Comparison of ENCODE assay signal across 24 cellular contexts in the genomic region with DNA sequence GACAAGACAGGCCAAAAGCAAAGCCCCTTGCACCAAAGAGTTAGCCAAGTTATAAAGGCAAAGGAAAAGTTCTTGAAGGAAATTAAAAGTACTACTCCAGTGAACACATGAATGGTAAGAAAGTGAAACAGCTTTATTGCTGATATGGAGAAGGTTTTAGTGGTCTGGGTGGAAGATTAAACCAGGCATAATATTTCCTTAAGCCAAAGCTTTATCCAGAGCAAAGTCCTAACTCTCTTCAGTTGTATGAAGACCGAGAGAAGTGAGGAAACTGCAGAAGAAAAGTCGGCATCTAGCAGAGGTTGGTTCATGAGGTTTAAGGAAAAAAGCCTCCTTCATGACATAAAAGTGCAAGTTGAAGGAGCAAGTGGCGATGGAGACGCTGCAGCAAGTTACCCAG. TPM values are rescaled to one million over a fixed set of nuclear protein-coding genes. Genes with fewer than 3 reads are reported as not detected.
DNase-seq lines count a peak whose midpoint lies in the region; ATAC-seq and TF ChIP-seq lines count a peak whose summit lies in the region.
"Had no signal": no experiment of that assay in that cellular context is flagged by ENCODE, and none has a peak within 500 bp of the region (broad histone marks: within the 10 kb centered on the region; RNA-seq: fewer than 3 reads in every experiment).

No MANE protein-coding gene starts in this region.

- no TSS peak for BruUV-seq in Calu3 (replicated peaks; lab: Mats Ljungman, UMichigan)

- H3K27ac Mint-ChIP-seq in Calu3 (ENCODE audit: unreplicated experiment) (peak overlapping the region; percentile 66), progenitor cell of endocrine pancreas (peak overlapping the region; percentile 8)
- no peak overlapping the region for H3K27ac Mint-ChIP-seq in activated naive CD4-positive, alpha-beta T cell treated with anti-CD3 and anti-CD28 coated beads, Interleukin-2, amount 50 U/mL, for 72 hours
- H3K27ac Mint-ChIP-seq: CD4-positive, CD25-positive, alpha-beta regulatory T cell had no signal

- H3K4me3 Mint-ChIP-seq in Calu3 (ENCODE audit: low read depth, unreplicated experiment) (no peak overlapping the region), progenitor cell of endocrine pancreas (ENCODE audit: low read depth) (no peak overlapping the region)
- H3K4me3 Mint-ChIP-seq: CD4-positive, CD25-positive, alpha-beta regulatory T cell had no signal

- intact Hi-C loops in Calu3 (cut with micrococcal nuclease; ENCODE audit: unreplicated experiment) (no loop called here), left colon (cut with DNase I, micrococcal nuclease) (no loop called here), Right ventricle myocardium inferior (cut with DNase I) (loop anchor here (10.0 kb wide), 1 partner anchor 311 kb away; a partner anchor contains a TSS)

- H3K9me3 ChIP-seq in OCI-LY3 (ENCODE audit: insufficient read depth, low read length) (no peaks in the 10 kb centered on the region), HAP-1 (no peaks in the 10 kb centered on the region)
- H3K9me3 ChIP-seq: BE2C, Caco-2, SJSA1 had no signal

- no peaks in the 10 kb centered on the region for H3K27me3 ChIP-seq in OCI-LY3 (ENCODE audit: low read depth, low read length)
- no peaks in the 10 kb centered on the region for H3K27me3 ChIP-seq in HAP-1 (ENCODE audit: low read depth)
- H3K27me3 ChIP-seq: BE2C had no signal

- TF ChIP-seq CTCF in Calu3 (IDR thresholded peaks at IDR 0.05; ENCODE audit: unreplicated experiment) = no peak
- no peak for TF ChIP-seq CTCF in OCI-LY3 (IDR thresholded peaks at IDR 0.05; ENCODE audit: low read depth, low read length)
- TF ChIP-seq CTCF in progenitor cell of endocrine pancreas (IDR thresholded peaks at IDR 0.05; ENCODE audit: unreplicated experiment) = no peak

- no peaks in the 10 kb centered on the region for H3K4me1 ChIP-seq in OCI-LY3 (ENCODE audit: low read length)
- H3K4me1 ChIP-seq in HAP-1 = peaks cover 9% of the 10 kb centered on the region

- H3K27ac ChIP-seq in OCI-LY3 (ENCODE audit: low read length) = no peak overlapping the region
- H3K27ac ChIP-seq: SJSA1 had no signal

- in situ Hi-C loops in HAP-1 (cut with MboI; ENCODE audit: low sequenced_read_pairs) = no loop called here

- H3K4me1 Mint-ChIP-seq in Calu3 (ENCODE audit: low read depth, unreplicated experiment) (peaks cover 37% of the 10 kb centered on the region), progenitor cell of endocrine pancreas (ENCODE audit: low read depth) (peaks cover 22% of the 10 kb centered on the region)

- DNase-seq in Calu3 = no peak
- no peak for DNase-seq in left colon
- DNase-seq in progenitor cell of endocrine pancreas (ENCODE audit: low spot score, unreplicated experiment) = no peak
- no peak for DNase-seq in Right ventricle myocardium inferior (ENCODE audit: missing footprints)
- no peak for DNase-seq in activated naive CD4-positive, alpha-beta T cell treated with anti-CD3 and anti-CD28 coated beads, Interleukin-2, amount 50 U/mL, for 72 hours (ENCODE audit: low spot score in 2 of 2)
- DNase-seq in NCI-H2196 (lab: John Stamatoyannopoulos, UW; ENCODE audit: unreplicated experiment) = no peak
- no peak for DNase-seq in HAP-1 (ENCODE audit: low spot score in 2 of 2)
- DNase-seq: BE2C; Caco-2; CD4-positive, CD25-positive, alpha-beta regulatory T cell; DND-41; GOT3; KG1; NCI-H1092; NCI-H1436; NCI-H187 treated with DMSO at 0.1 percent for 48 hours; NCI-H2227 treated with DMSO at 0.1 percent for 48 hours; NCI-H510A treated with DMSO at 0.1 percent for 48 hours; NCI-H748 treated with DMSO at 0.1 percent for 48 hours; NK-92 treated with Interleukin-12 subunit alpha and Interleukin-12 subunit beta, amount 100 ng/mL, for 24 hours had no signal

- CTCF ChIA-PET in Calu3 (lab: Charles Lee) = no interaction called here

- no peaks in the 10 kb centered on the region for H4K20me1 ChIP-seq in OCI-LY3 (ENCODE audit: insufficient read depth, low read length)

- H3K27me3 Mint-ChIP-seq in Calu3 (ENCODE audit: unreplicated experiment) (no peaks in the 10 kb centered on the region), progenitor cell of endocrine pancreas (no peaks in the 10 kb centered on the region)

- H3K36me3 Mint-ChIP-seq in Calu3 (ENCODE audit: insufficient read depth, unreplicated experiment) (peaks cover 28% of the 10 kb centered on the region), progenitor cell of endocrine pancreas (ENCODE audit: insufficient read depth) (no peaks in the 10 kb centered on the region)
- H3K36me3 Mint-ChIP-seq in activated naive CD4-positive, alpha-beta T cell treated with anti-CD3 and anti-CD28 coated beads, Interleukin-2, amount 50 U/mL, for 72 hours = no peaks in the 10 kb centered on the region
- H3K36me3 Mint-ChIP-seq: CD4-positive, CD25-positive, alpha-beta regulatory T cell had no signal

- H3K36me3 ChIP-seq in OCI-LY3 (replicated peaks; ENCODE audit: low read depth, low read length) (no peaks in the 10 kb centered on the region), HAP-1 (replicated peaks) (no peaks in the 10 kb centered on the region)
- H3K36me3 ChIP-seq: BE2C, SJSA1 had no signal

- no peak overlapping the region for H3K4me2 ChIP-seq in OCI-LY3 (ENCODE audit: low read length)

- no peaks in the 10 kb centered on the region for H3K79me2 ChIP-seq in OCI-LY3 (ENCODE audit: low read length)

- ATAC-seq in left colon = peak; percentile 71
- ATAC-seq in Right ventricle myocardium inferior = no peak
- ATAC-seq in activated naive CD4-positive, alpha-beta T cell treated with anti-CD3 and anti-CD28 coated beads, Interleukin-2, amount 50 U/mL, for 72 hours = no peak
- ATAC-seq: HepG2, Panc1 had no signal

- peaks cover 3% of the 10 kb centered on the region for H3K9me3 Mint-ChIP-seq in Calu3 (ENCODE audit: low read depth, unreplicated experiment)
- H3K9me3 Mint-ChIP-seq in progenitor cell of endocrine pancreas (ENCODE audit: low read depth) = peaks cover 11% of the 10 kb centered on the region
- H3K9me3 Mint-ChIP-seq in activated naive CD4-positive, alpha-beta T cell treated with anti-CD3 and anti-CD28 coated beads, Interleukin-2, amount 50 U/mL, for 72 hours = no peaks in the 10 kb centered on the region

- 0 out of 2 replicates have a peak overlapping the region, but pooled peaks have one; percentile 30 for H2AFZ ChIP-seq in OCI-LY3 (ENCODE audit: low read depth, low read length)

- H3K9ac ChIP-seq in OCI-LY3 (ENCODE audit: low read length) = no peak overlapping the region

- H3K4me3 ChIP-seq in OCI-LY3 (ENCODE audit: low read length) = no peak overlapping the region
- H3K4me3 ChIP-seq in HAP-1 = no peak overlapping the region
- H3K4me3 ChIP-seq: SJSA1 had no signal

RNA-seq across cellular contexts. Expression of a gene that starts 3.1 kb away (rescaled TPM):
- 19.5 and 28.5 TPM in 2 replicates for total RNA-seq in Calu3 (2022)
- total RNA-seq in left colon = 10 to 100 TPM; 20.3 to 25.3 TPM
- total RNA-seq in progenitor cell of endocrine pancreas = 13.0 and 14.5 TPM in 2 replicates
- total RNA-seq in Right ventricle myocardium inferior = 10.4 TPM
- total RNA-seq in activated naive CD4-positive, alpha-beta T cell treated with anti-CD3 and anti-CD28 coated beads, Interleukin-2, amount 50 U/mL, for 72 hours = 1 to 10 TPM in 1 of 2 donors, under 1 TPM in 1; 0.71 to 5.7 TPM
- total RNA-seq: CD4-positive, CD25-positive, alpha-beta regulatory T cell had no signal

Comparison
In these comparisons a context has a peak if more than half of its experiments do, and no peak if none do; other contexts are left out.
1. H3K27ac Mint-ChIP-seq: peak in Calu3 (single experiment) and progenitor cell of endocrine pancreas (single experiment); none in activated naive CD4-positive, alpha-beta T cell treated with anti-CD3 and anti-CD28 coated beads, Interleukin-2, amount 50 U/mL, for 72 hours (0 of 2).